In genomic region chr15:40770147-40770721, GRCh38 we compare ENCODE assay signal across 8 cellular contexts. TPM values are rescaled to one million over a fixed set of nuclear protein-coding genes. Genes with fewer than 3 reads are reported as not detected.
DNase-seq lines count a peak whose midpoint lies in the region; ATAC-seq and FAIRE-seq lines count a peak whose summit lies in the region.

No MANE protein-coding gene starts in this region.

- H3K4me3 ChIP-seq in duodenal mucosa (ENCODE audit: low read depth in 1 of 2, low read length in 2 of 2) (peak overlapping the region; percentile 28 to 43), small intestine (ENCODE audit: low read depth in 1 of 2, low read length in 2 of 2) (no peak overlapping the region)

- H3K9me3 ChIP-seq in duodenal mucosa (ENCODE audit: control insufficient read depth in 1 of 2, low read length in 2 of 2) = no peaks in the 10 kb centered on the region
- H3K9me3 ChIP-seq in small intestine (ENCODE audit: control insufficient read depth, low read depth) = no peaks in the 10 kb centered on the region

- peak overlapping the region; percentile 51 to 60 for H3K9ac ChIP-seq in duodenal mucosa (ENCODE audit: low read depth in 1 of 2, low read length in 2 of 2)

- WGBS in small intestine, 3 donors = 21 to 51% (median 50%) methylated on average over 12 to 17 of the region's 17 CpGs

- no peak for FAIRE-seq in small intestine (lab: Jason Lieb, UNC)

- H3K4me1 ChIP-seq in duodenal mucosa (ENCODE audit: control insufficient read depth in 1 of 2, insufficient read depth in 2 of 2, low read length in 2 of 2) (peaks cover 47 to 53% of the 10 kb centered on the region in 2 donors), small intestine (ENCODE audit: control insufficient read depth in 2 of 2, insufficient read depth in 1 of 2, low read depth in 1 of 2, low read length in 1 of 2) (peaks cover 0 to 2% of the 10 kb centered on the region in 2 donors)

- H3K36me3 ChIP-seq in duodenal mucosa (ENCODE audit: control insufficient read depth in 1 of 2, insufficient read depth in 2 of 2, low read length in 2 of 2) (peaks cover 19 to 43% of the 10 kb centered on the region in 2 donors), small intestine (ENCODE audit: control insufficient read depth in 2 of 2, insufficient read depth in 2 of 2, low read length in 2 of 2) (peaks cover 7% of the 10 kb centered on the region in 2 donors)

- peak; percentile 38 for DNase-seq in NCI-H510A treated with DMSO at 0.1 percent for 48 hours (lab: John Stamatoyannopoulos, UW)
- no peak for DNase-seq in NCI-H510A (lab: John Stamatoyannopoulos, UW)
- DNase-seq in NCI-H2227 (lab: John Stamatoyannopoulos, UW; ENCODE audit: unreplicated experiment) = peak; percentile 38
- peak; percentile 89 for DNase-seq in small intestine
- no peak for DNase-seq in stimulated activated naive CD4-positive, alpha-beta T cell (lab: John Stamatoyannopoulos, UW)
- no peak for DNase-seq in AG08396 (ENCODE audit: low spot score)

- H3K27ac ChIP-seq in duodenal mucosa (ENCODE audit: low read depth, low read length) = peak overlapping the region; percentile 73
- peak overlapping the region; percentile 85 to 91 for H3K27ac ChIP-seq in small intestine (ENCODE audit: low read depth in 1 of 2, low read length in 1 of 2)

- H3K27me3 ChIP-seq in duodenal mucosa (ENCODE audit: control insufficient read depth in 1 of 2, insufficient read depth in 2 of 2, low read length in 2 of 2) (no peaks in the 10 kb centered on the region), small intestine (ENCODE audit: control insufficient read depth in 2 of 2, insufficient read depth in 2 of 2, low read length in 2 of 2) (no peaks in the 10 kb centered on the region)

- ATAC-seq in HG02840 (IDR thresholded peaks at IDR 0.05; ENCODE audit: low FRiP score, unreplicated experiment) = no peak

RNA-seq across cellular contexts. Expression of gene C15orf62, which starts 0.5 kb away (rescaled TPM):
- polyA plus RNA-seq in small intestine = under 1 TPM in 2 of 3 donors, not detected in 1; 0.88 to 0.89 TPM

RNA-seq across cellular contexts. Expression of gene GCHFR, which starts 6.4 kb away (rescaled TPM):
- 100 to 1,000 TPM in 2 of 3 donors, 10 to 100 TPM in 1; 96.7 to 150 (median 145) TPM for polyA plus RNA-seq in small intestine

RNA-seq across cellular contexts. Expression of gene RMDN3, which starts 15.2 kb away (rescaled TPM):
- 10 to 100 TPM; 36.6 to 80.8 (median 68.7) TPM for polyA plus RNA-seq in small intestine

RNA-seq across cellular contexts. Expression of gene ZFYVE19, which starts 36.7 kb away (rescaled TPM):
- polyA plus RNA-seq in small intestine = 10 to 100 TPM; 28.8 to 94.6 (median 59.4) TPM

RNA-seq across cellular contexts. Expression of gene DNAJC17, which starts 37.0 kb away (rescaled TPM):
- polyA plus RNA-seq in small intestine = 10 to 100 TPM; 54.5 to 95.9 (median 63.8) TPM

Comparison
In these comparisons a context has a peak if more than half of its experiments do, and no peak if none do; other contexts are left out.
1. DNase-seq: peak in NCI-H510A treated with DMSO at 0.1 percent for 48 hours (single experiment), NCI-H2227 (single experiment) and small intestine (single experiment); none in NCI-H510A (single experiment), stimulated activated naive CD4-positive, alpha-beta T cell (0 of 6) and AG08396 (single experiment).
2. H3K4me3 ChIP-seq: peak in duodenal mucosa (2 of 2); none in small intestine (0 of 2).